23 cellular contexts compared by ENCODE assay signal in genomic region chr1:174836543-174836942, GRCh38.
"Had no signal": no experiment of that assay in that cellular context is flagged by ENCODE, and none has a peak within 500 bp of the region (broad histone marks: within the 10 kb centered on the region; RNA-seq: fewer than 3 reads in every experiment).

No MANE protein-coding gene starts in this region.

- H3K4me3 ChIP-seq: coronary artery, esophagus squamous epithelium, left lung, neural progenitor cell, smooth muscle cell, testis, vagina had no signal

- H3K36me3 ChIP-seq: esophagus squamous epithelium, left lung, neural progenitor cell, vagina had no signal

- H3K27ac ChIP-seq: coronary artery, esophagus squamous epithelium, left lung, neural progenitor cell, testis, vagina had no signal

- H3K4me1 ChIP-seq: esophagus squamous epithelium, left lung, neural progenitor cell, testis, vagina had no signal

- H3K27me3 ChIP-seq: esophagus squamous epithelium, left lung, neural progenitor cell, testis, vagina had no signal

- DNase-seq: activated CD4-positive, alpha-beta T cell treated with anti-CD3 and anti-CD28 coated beads for 36 hours; activated CD4-positive, alpha-beta T cell treated with anti-CD3 and anti-CD28 coated beads, Interleukin-2, amount 50 U/mL, for 4 hours; activated CD8-positive, alpha-beta memory T cell treated with anti-CD3 and anti-CD28 coated beads for 24 hours; activated CD8-positive, alpha-beta memory T cell treated with anti-CD3 and anti-CD28 coated beads, Interleukin-2, amount 50 U/mL, for 48 hours; activated effector memory CD4-positive, alpha-beta T cell treated with anti-CD3 and anti-CD28 coated beads, Interleukin-2, amount 50 U/mL, for 16 hours; activated naive CD4-positive, alpha-beta T cell treated with anti-CD3 and anti-CD28 coated beads, Interleukin-2, amount 10 ng/mL, durations not matched to agents 7 days and 5 days; activated T-cell treated with anti-CD3 and anti-CD28 coated beads, Interleukin-2, amount 50 U/mL, for 48 hours; central memory CD4-positive, alpha-beta T cell; esophagus squamous epithelium; left lung; mammary epithelial cell; naive thymus-derived CD8-positive, alpha-beta T cell; posterior cingulate gyrus; stimulated activated CD4-positive, alpha-beta T cell treated with anti-CD3 and anti-CD28 coated beads, Interleukin-15, amount 100 ng/mL, for 24 hours; T-helper 1 cell; testis had no signal

- ATAC-seq: activated CD4-positive, alpha-beta T cell treated with anti-CD3 and anti-CD28 coated beads for 36 hours; left lung; naive thymus-derived CD8-positive, alpha-beta T cell; sciatic nerve; stimulated activated memory B cell treated with anti-CD40 and anti-IgM and Interleukin-4, amounts not matched to agents 10 μg/mL and 1 μg/mL and 100 μg/mL, for 72 hours; WTC11 had no signal

- H3K9me3 ChIP-seq: esophagus squamous epithelium, left lung, testis, vagina had no signal
